ENCODE assay signal across 24 cellular contexts in genomic region chr1:85934531-85934930, GRCh38.
DNase-seq lines count a peak whose midpoint lies in the region; ATAC-seq, FAIRE-seq and TF ChIP-seq lines count a peak whose summit lies in the region.
"Had no signal": no experiment of that assay in that cellular context is flagged by ENCODE, and none has a peak within 500 bp of the region (broad histone marks: within the 10 kb centered on the region; RNA-seq: fewer than 3 reads in every experiment).

No MANE protein-coding gene starts in this region.

- no peak overlapping the region for H3K4me3 ChIP-seq in right lobe of liver
- no peak overlapping the region for H3K4me3 ChIP-seq in HepG2 (replicated peaks in 1 of 3; ENCODE audit: insufficient read depth in 1 of 3, low read depth in 2 of 3, low read length in 3 of 3)
- no peak overlapping the region for H3K4me3 ChIP-seq in fibroblast of villous mesenchyme (ENCODE audit: low read depth, low read length)
- H3K4me3 ChIP-seq in Caco-2 (ENCODE audit: low read depth, low read length) = no peak overlapping the region
- H3K4me3 ChIP-seq: BLaER1 treated with 17β-estradiol and CSF1 and Interleukin-3, amounts not matched to agents 10 nM and 100 nM had no signal

- H3K27me3 ChIP-seq in right lobe of liver (no peaks in the 10 kb centered on the region), HepG2 (ENCODE audit: control insufficient read depth in 1 of 2, insufficient read depth in 2 of 2, low read length in 2 of 2) (no peaks in the 10 kb centered on the region), Caco-2 (replicated peaks; ENCODE audit: control insufficient read depth, insufficient read depth, low read length) (no peaks in the 10 kb centered on the region)
- H3K27me3 ChIP-seq: BLaER1 treated with 17β-estradiol and CSF1 and Interleukin-3, amounts not matched to agents 10 nM and 100 nM had no signal

- TF ChIP-seq RAD21 in HepG2 (CRISPR knock-in tag; IDR thresholded peaks at IDR 0.05) = no peak

- no peaks in the 10 kb centered on the region for H3K36me3 Mint-ChIP-seq in activated naive CD8-positive, alpha-beta T cell treated with anti-CD3 and anti-CD28 coated beads, Interleukin-2, amount 50 U/mL, for 24 hours (ENCODE audit: low read depth)
- no peaks in the 10 kb centered on the region for H3K36me3 Mint-ChIP-seq in Caco-2 (ENCODE audit: insufficient read depth, unreplicated experiment)

- TF ChIP-seq EP300 in HepG2 (IDR thresholded peaks at IDR 0.05; ENCODE audit: low read depth in 2 of 2, low read length in 2 of 2) (no peak), HepG2 (CRISPR knock-in tag; IDR thresholded peaks at IDR 0.05; ENCODE audit: borderline replicate concordance) (no peak)

- no peaks in the 10 kb centered on the region for H3K36me3 ChIP-seq in right lobe of liver
- no peaks in the 10 kb centered on the region for H3K36me3 ChIP-seq in HepG2 (replicated peaks in 1 of 2; ENCODE audit: control insufficient read depth in 1 of 2, insufficient read depth in 2 of 2, low read length in 2 of 2)
- no peaks in the 10 kb centered on the region for H3K36me3 ChIP-seq in Caco-2 (ENCODE audit: control insufficient read depth, insufficient read depth, low read length)
- H3K36me3 ChIP-seq: BLaER1 treated with 17β-estradiol and CSF1 and Interleukin-3, amounts not matched to agents 10 nM and 100 nM had no signal

- H3K4me3 Mint-ChIP-seq in activated naive CD8-positive, alpha-beta T cell treated with anti-CD3 and anti-CD28 coated beads, Interleukin-2, amount 50 U/mL, for 24 hours = no peak overlapping the region
- H3K4me3 Mint-ChIP-seq in Caco-2 (ENCODE audit: unreplicated experiment) = no peak overlapping the region
- H3K4me3 Mint-ChIP-seq: CD4-positive, alpha-beta T cell had no signal

- FAIRE-seq in HepG2 (lab: Jason Lieb, UNC) (no peak), GM12891 (lab: Jason Lieb, UNC) (no peak)
- FAIRE-seq: GM18507 had no signal

- no peaks in the 10 kb centered on the region for H3K4me1 Mint-ChIP-seq in activated naive CD8-positive, alpha-beta T cell treated with anti-CD3 and anti-CD28 coated beads, Interleukin-2, amount 50 U/mL, for 24 hours
- H3K4me1 Mint-ChIP-seq in Caco-2 (ENCODE audit: low read depth, unreplicated experiment) = no peaks in the 10 kb centered on the region

- H3K9me3 ChIP-seq in right lobe of liver = no peaks in the 10 kb centered on the region
- no peaks in the 10 kb centered on the region for H3K9me3 ChIP-seq in HepG2 (ENCODE audit: low read length)
- no peaks in the 10 kb centered on the region for H3K9me3 ChIP-seq in Caco-2
- H3K9me3 ChIP-seq: BLaER1 treated with 17β-estradiol and CSF1 and Interleukin-3, amounts not matched to agents 10 nM and 100 nM; SK-N-SH had no signal

- H3K4me2 ChIP-seq in HepG2 (ENCODE audit: low read depth, low read length) = no peak overlapping the region
- H3K4me2 ChIP-seq: BLaER1 treated with 17β-estradiol and CSF1 and Interleukin-3, amounts not matched to agents 10 nM and 100 nM; SK-N-SH had no signal

- no peak overlapping the region for H2AFZ ChIP-seq in HepG2 (ENCODE audit: low read length)

- DNase-seq in right lobe of liver (no peak), HepG2 (ENCODE audit: low spot score) (no peak), NCI-H1694 (lab: John Stamatoyannopoulos, UW) (peak; percentile 7), fibroblast of villous mesenchyme (ENCODE audit: low read depth) (peak; percentile 43), GM12891 (ENCODE audit: insufficient read length, low spot score) (no peak), Caco-2 (no peak), GDM1 (lab: John Stamatoyannopoulos, UW) (no peak)
- no peak for DNase-seq in activated naive CD8-positive, alpha-beta T cell treated with anti-CD3 and anti-CD28 coated beads, Interleukin-2, amount 50 U/mL, for 24 hours
- DNase-seq: CD4-positive, alpha-beta T cell; DMS79; H7; KG1; NCI-H1092; NCI-H1417 treated with DMSO at 0.1 percent for 48 hours; NCI-H187 treated with DMSO at 0.1 percent for 48 hours; NCI-H526; NCI-H82; NK-92 treated with Interleukin-12 subunit alpha and Interleukin-12 subunit beta, amount 100 ng/mL, for 24 hours; PC-3; SK-N-SH; SW 1271 had no signal

- no peaks in the 10 kb centered on the region for H4K20me1 ChIP-seq in HepG2 (ENCODE audit: insufficient read depth, low read length)
- H4K20me1 ChIP-seq: BLaER1 treated with 17β-estradiol and CSF1 and Interleukin-3, amounts not matched to agents 10 nM and 100 nM had no signal

- intact Hi-C loops in right lobe of liver (cut with DNase I) = no loop called here
- intact Hi-C loops in HepG2 (cut with micrococcal nuclease; ENCODE audit: unreplicated experiment) = no loop called here
- intact Hi-C loops in Caco-2 (cut with micrococcal nuclease; ENCODE audit: unreplicated experiment) = no loop called here

- in situ Hi-C loops in HepG2 (cut with HindIII; ENCODE audit: extremely low pct_ligation_motif_present, low pct_unique_long_range_greater_than_20kb) = no loop called here

- TF ChIP-seq POLR2A in right lobe of liver (IDR thresholded peaks at IDR 0.05) = no peak
- no peak for TF ChIP-seq POLR2A in HepG2 (IDR thresholded peaks at IDR 0.05; ENCODE audit: insufficient read depth in 1 of 2, low read depth in 2 of 2, low read length in 2 of 2)
- TF ChIP-seq POLR2A in GM12891 (IDR thresholded peaks at IDR 0.05; ENCODE audit: low read depth, low read length) = no peak

- H3K27ac ChIP-seq in right lobe of liver (no peak overlapping the region), HepG2 (ENCODE audit: extremely low read length, insufficient read depth, low read length) (no peak overlapping the region)
- H3K27ac ChIP-seq: 22Rv1; BLaER1 treated with 17β-estradiol and CSF1 and Interleukin-3, amounts not matched to agents 10 nM and 100 nM had no signal

- H3K27ac Mint-ChIP-seq in activated naive CD8-positive, alpha-beta T cell treated with anti-CD3 and anti-CD28 coated beads, Interleukin-2, amount 50 U/mL, for 24 hours = no peak overlapping the region
- no peak overlapping the region for H3K27ac Mint-ChIP-seq in Caco-2 (ENCODE audit: unreplicated experiment)
- H3K27ac Mint-ChIP-seq: CD4-positive, alpha-beta T cell had no signal

- TF ChIP-seq CTCF in right lobe of liver (IDR thresholded peaks at IDR 0.05) (no peak), HepG2 (CRISPR knock-in tag; IDR thresholded peaks at IDR 0.05) (no peak), fibroblast of villous mesenchyme (IDR thresholded peaks at IDR 0.05; ENCODE audit: insufficient read depth, low read depth, low read length) (no peak), Caco-2 (IDR thresholded peaks at IDR 0.05; ENCODE audit: insufficient read depth in 1 of 2, low read depth in 1 of 2, low read length in 1 of 2, severe bottlenecking in 1 of 2, unreplicated experiment in 1 of 2) (no peak)

- ATAC-seq in right lobe of liver (peak; percentile 51 to 88 (median 76)), HepG2 (no peak)
- no peak for ATAC-seq in activated naive CD8-positive, alpha-beta T cell treated with anti-CD3 and anti-CD28 coated beads, Interleukin-2, amount 50 U/mL, for 24 hours
- ATAC-seq: PC-3 had no signal

- H3K4me1 ChIP-seq in right lobe of liver (peaks cover 0 to 4% (median 0%) of the 10 kb centered on the region in 4 donors), HepG2 (ENCODE audit: insufficient read depth, low read length) (no peaks in the 10 kb centered on the region), Caco-2 (no peaks in the 10 kb centered on the region)
- H3K4me1 ChIP-seq: BLaER1 treated with 17β-estradiol and CSF1 and Interleukin-3, amounts not matched to agents 10 nM and 100 nM had no signal

- H3K9ac ChIP-seq in HepG2 (ENCODE audit: insufficient read depth, low read depth, low read length) = no peak overlapping the region
- H3K9ac ChIP-seq: BLaER1 treated with 17β-estradiol and CSF1 and Interleukin-3, amounts not matched to agents 10 nM and 100 nM; SK-N-SH had no signal

- H3K9me3 Mint-ChIP-seq in activated naive CD8-positive, alpha-beta T cell treated with anti-CD3 and anti-CD28 coated beads, Interleukin-2, amount 50 U/mL, for 24 hours = peaks cover 4% of the 10 kb centered on the region
- H3K9me3 Mint-ChIP-seq in Caco-2 (ENCODE audit: unreplicated experiment) = no peaks in the 10 kb centered on the region
- H3K9me3 Mint-ChIP-seq: CD4-positive, alpha-beta T cell had no signal

- BruUV-seq in HepG2 (replicated peaks; lab: Mats Ljungman, UMichigan) (no TSS peak), Caco-2 (replicated peaks; lab: Mats Ljungman, UMichigan) (no TSS peak)

- no peaks in the 10 kb centered on the region for H3K79me2 ChIP-seq in HepG2 (ENCODE audit: insufficient read depth, low read length)

- CTCF ChIA-PET in HepG2 (lab: Yijun Ruan, JAX; ENCODE audit: low intra/inter-chr PET ratio, low total read pairs) = no interaction called here
- CTCF ChIA-PET in Caco-2 (lab: Charles Lee) = no interaction called here

- POLR2A ChIA-PET in HepG2 (lab: Yijun Ruan, JAX) (no interaction called here), Caco-2 (lab: Charles Lee) (no interaction called here)

- H3K27me3 Mint-ChIP-seq in activated naive CD8-positive, alpha-beta T cell treated with anti-CD3 and anti-CD28 coated beads, Interleukin-2, amount 50 U/mL, for 24 hours = no peaks in the 10 kb centered on the region
- no peaks in the 10 kb centered on the region for H3K27me3 Mint-ChIP-seq in Caco-2 (ENCODE audit: insufficient read depth, unreplicated experiment)
- H3K27me3 Mint-ChIP-seq: CD4-positive, alpha-beta T cell had no signal

TF ChIP-seq in HepG2, 621 proteins besides CTCF, POLR2A, EP300 and RAD21 (continues in another document):
- no peak for TF ChIP-seq SMC3 (IDR thresholded peaks at IDR 0.05; ENCODE audit: low read length)

TF ChIP-seq in GM12891, 5 proteins besides CTCF, POLR2A, EP300 and RAD21:
- TF ChIP-seq TAF1 (IDR thresholded peaks at IDR 0.05; ENCODE audit: low read depth, low read length) = no peak
- no peak for TF ChIP-seq POLR2AphosphoS5 (IDR thresholded peaks at IDR 0.05; ENCODE audit: low read depth, low read length)
- TF ChIP-seq SPI1 (IDR thresholded peaks at IDR 0.05; ENCODE audit: low read depth, low read length) = no peak

Comparison
In these comparisons a context has a peak if more than half of its experiments do, and no peak if none do; other contexts are left out.
1. ATAC-seq: peak in right lobe of liver (4 of 4); none in HepG2 (single experiment) and activated naive CD8-positive, alpha-beta T cell treated with anti-CD3 and anti-CD28 coated beads, Interleukin-2, amount 50 U/mL, for 24 hours (single experiment).
2. DNase-seq: peak in NCI-H1694 (single experiment) and fibroblast of villous mesenchyme (single experiment); none in right lobe of liver (0 of 3), HepG2 (single experiment), GM12891 (single experiment), activated naive CD8-positive, alpha-beta T cell treated with anti-CD3 and anti-CD28 coated beads, Interleukin-2, amount 50 U/mL, for 24 hours (single experiment), Caco-2 (0 of 2) and GDM1 (single experiment).